ENCODE assay signal across 16 cellular contexts in the genomic region with DNA sequence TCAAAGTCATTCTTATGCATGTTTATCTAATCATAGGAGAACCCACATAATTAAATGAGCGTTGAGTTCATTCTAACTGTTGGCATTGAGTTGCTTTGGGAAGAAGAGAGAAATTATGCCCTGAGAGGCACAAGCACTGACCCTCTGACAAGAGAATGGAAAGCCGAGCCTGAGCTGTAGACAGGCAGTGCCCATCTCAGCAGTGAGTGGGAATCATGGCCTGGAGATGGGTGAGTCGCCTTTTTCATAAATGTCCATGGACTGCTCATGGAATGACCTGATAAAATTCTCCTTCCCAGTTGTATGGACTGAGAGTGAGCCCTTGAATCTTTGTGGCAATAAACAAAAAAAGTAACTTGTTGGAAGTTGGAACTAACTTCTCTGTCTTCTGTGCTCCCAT. TPM values are rescaled to one million over a fixed set of nuclear protein-coding genes. Genes with fewer than 3 reads are reported as not detected.
"Had no signal": no experiment of that assay in that cellular context is flagged by ENCODE, and none has a peak within 500 bp of the region (broad histone marks: within the 10 kb centered on the region; RNA-seq: fewer than 3 reads in every experiment).

No MANE protein-coding gene starts in this region.

- H3K9me3 ChIP-seq: psoas muscle, testis had no signal

- H3K27ac ChIP-seq: esophagus muscularis mucosa, psoas muscle, sigmoid colon, testis had no signal

- DNase-seq: activated CD4-positive, alpha-beta T cell treated with anti-CD3 and anti-CD28 coated beads, Interleukin-2, amount 50 U/mL, for 48 hours; activated CD8-positive, alpha-beta memory T cell treated with anti-CD3 and anti-CD28 coated beads, Interleukin-2, amount 10 ng/mL, durations not matched to agents 7 days and 5 days; activated gamma-delta T cell; activated naive CD8-positive, alpha-beta T cell treated with anti-CD3 and anti-CD28 coated beads for 36 hours; activated T-cell treated with anti-CD3 and anti-CD28 coated beads, Interleukin-2, amount 50 U/mL, for 24 hours; glutamatergic neuron; nephron progenitor cell; psoas muscle; sigmoid colon; stimulated activated CD4-positive, alpha-beta T cell treated with anti-CD3 and anti-CD28 coated beads, Interleukin-4, amount 100 ng/mL, for 1 hour; stimulated activated CD8-positive, alpha-beta memory T cell treated with anti-CD3 and anti-CD28 coated beads, Interleukin-4, amount 100 ng/mL, for 48 hours; testis had no signal

- H3K36me3 ChIP-seq: esophagus muscularis mucosa, sigmoid colon had no signal

- H3K4me3 ChIP-seq: esophagus muscularis mucosa, psoas muscle, sigmoid colon, testis had no signal

- H3K4me1 ChIP-seq: psoas muscle, testis had no signal

- FAIRE-seq: bronchial epithelial cell, endometrium had no signal

- ATAC-seq: activated CD4-positive, CD25-positive, alpha-beta regulatory T cell treated with anti-CD3 and anti-CD28 coated beads, Interleukin-2, amount 50 U/mL, for 24 hours; activated CD8-positive, alpha-beta memory T cell treated with anti-CD3 and anti-CD28 coated beads, Interleukin-2, amount 10 ng/mL, durations not matched to agents 7 days and 5 days; psoas muscle had no signal

- H3K27me3 ChIP-seq: sigmoid colon, testis had no signal

RNA-seq across cellular contexts. Expression of a gene that starts 21.4 kb away (rescaled TPM):
- polyA plus RNA-seq: psoas muscle had no signal
